ENCODE assay signal across 8 cellular contexts in genomic region chr22:30649430-30650007, GRCh38. TPM values are rescaled to one million over a fixed set of nuclear protein-coding genes. Genes with fewer than 3 reads are reported as not detected.
A peak's percentile ranks its signal among the peaks of the same experiment; 100 is the strongest.
DNase-seq lines count a peak whose midpoint lies in the region; ATAC-seq, FAIRE-seq and TF ChIP-seq lines count a peak whose summit lies in the region.

No MANE protein-coding gene starts in this region.

- peak; percentile 69 for DNase-seq in GM12892 (ENCODE audit: insufficient read length)
- peak; percentile 70 for DNase-seq in KBM-7
- peak; percentile 81 to 88 for DNase-seq in activated CD4-positive, alpha-beta T cell treated with anti-CD3 and anti-CD28 coated beads, Interleukin-2, amount 50 U/mL, for 4 hours
- peak; percentile 31 to 34 (median 33) for DNase-seq in effector memory CD8-positive, alpha-beta T cell
- peak; percentile 80 for DNase-seq in renal cortical epithelial cell (ENCODE audit: low read depth)
- DNase-seq in NCI-H1436 (lab: John Stamatoyannopoulos, UW) = no peak
- no peak for DNase-seq in medulla oblongata (ENCODE audit: extremely low spot score)

- H3K36me3 Mint-ChIP-seq in effector memory CD8-positive, alpha-beta T cell (ENCODE audit: insufficient read depth) = peaks cover 7% of the 10 kb centered on the region

- H3K4me3 Mint-ChIP-seq in effector memory CD8-positive, alpha-beta T cell = no peak overlapping the region

- peak overlapping the region; percentile 19 to 81 for H3K27ac Mint-ChIP-seq in effector memory CD8-positive, alpha-beta T cell

- no peaks in the 10 kb centered on the region for H3K9me3 Mint-ChIP-seq in effector memory CD8-positive, alpha-beta T cell

- peaks cover 4 to 11% of the 10 kb centered on the region in 2 donors for H3K4me1 Mint-ChIP-seq in effector memory CD8-positive, alpha-beta T cell (ENCODE audit: low read depth in 2 of 2)

- in situ Hi-C loops in KBM-7 (cut with MboI; ENCODE audit: low pct_unique_long_range_greater_than_20kb, low sequenced_read_pairs) = no loop called here

- peak; percentile 97 for ATAC-seq in effector memory CD8-positive, alpha-beta T cell (replicated peaks)
- no peak for ATAC-seq in GM19467 (IDR thresholded peaks at IDR 0.05; ENCODE audit: unreplicated experiment)

- TF ChIP-seq POLR2A in GM12892 (IDR thresholded peaks at IDR 0.05; ENCODE audit: low read depth, low read length) = no peak

- H3K27me3 Mint-ChIP-seq in effector memory CD8-positive, alpha-beta T cell = no peaks in the 10 kb centered on the region

- peak; percentile 85 for FAIRE-seq in GM12892 (lab: Jason Lieb, UNC)

RNA-seq across cellular contexts. Expression of gene SLC35E4, which starts 13.9 kb away (rescaled TPM):
- polyA plus RNA-seq in GM12892 (2012; ENCODE audit: missing spikeins) = 0.23 TPM
- total RNA-seq in renal cortical epithelial cell = 7.8 and 7.9 TPM in 2 replicates

RNA-seq across cellular contexts. Expression of gene DUSP18, which starts 18.2 kb away (rescaled TPM):
- 3.3 TPM for polyA plus RNA-seq in GM12892 (2012; ENCODE audit: missing spikeins)
- total RNA-seq in renal cortical epithelial cell = 8.2 and 19.5 TPM in 2 replicates

RNA-seq across cellular contexts. Expression of gene TCN2, which starts 42.5 kb away (rescaled TPM):
- 4.0 TPM for polyA plus RNA-seq in GM12892 (2012; ENCODE audit: missing spikeins)
- 9.2 and 26.0 TPM in 2 replicates for total RNA-seq in renal cortical epithelial cell

RNA-seq across cellular contexts. Expression of gene OSBP2, which starts 45.2 kb away (rescaled TPM):
- polyA plus RNA-seq in GM12892 (2012; ENCODE audit: missing spikeins) = 0.11 TPM
- total RNA-seq in renal cortical epithelial cell = 1.4 and 1.5 TPM in 2 replicates

RNA-seq across cellular contexts. Expression of gene PES1, which starts 57.8 kb away (rescaled TPM):
- polyA plus RNA-seq in GM12892 (2012; ENCODE audit: missing spikeins) = 50.4 TPM
- 77.6 and 84.0 TPM in 2 replicates for total RNA-seq in renal cortical epithelial cell

Comparison
In these comparisons a context has a peak if more than half of its experiments do, and no peak if none do; other contexts are left out.
1. DNase-seq: peak in GM12892 (single experiment), KBM-7 (single experiment), activated CD4-positive, alpha-beta T cell treated with anti-CD3 and anti-CD28 coated beads, Interleukin-2, amount 50 U/mL, for 4 hours (2 of 2), effector memory CD8-positive, alpha-beta T cell (3 of 3) and renal cortical epithelial cell (single experiment); none in NCI-H1436 (single experiment) and medulla oblongata (single experiment).